Comparison of ENCODE assay signal across 1 cellular context in genomic region chr4:36348403-36348938, GRCh38.
TF ChIP-seq lines count a peak whose summit lies in the region.

No MANE protein-coding gene starts in this region.

TF ChIP-seq in GM12878, 131 proteins besides CTCF, POLR2A, EP300 and RAD21 (continued from another document and continues in another):
- TF ChIP-seq E4F1 (IDR thresholded peaks at IDR 0.05; ENCODE audit: borderline replicate concordance, partially characterized antibody) = no peak
- TF ChIP-seq FOXM1 (IDR thresholded peaks at IDR 0.05; ENCODE audit: low read depth, low read length) = peak; percentile 85
- TF ChIP-seq FOXK2 (IDR thresholded peaks at IDR 0.05) = no peak
- peak; percentile 61 for TF ChIP-seq MTA3 (IDR thresholded peaks at IDR 0.05; ENCODE audit: borderline replicate concordance, low read length)
- peak; percentile 67 for TF ChIP-seq RELA (IDR thresholded peaks at IDR 0.05; ENCODE audit: borderline replicate concordance, partially characterized antibody)
- no peak for TF ChIP-seq HDAC6 (IDR thresholded peaks at IDR 0.05; ENCODE audit: unreplicated experiment)
- TF ChIP-seq MYC (IDR thresholded peaks at IDR 0.05; ENCODE audit: insufficient read depth, insufficient read length, insufficient replicate concordance, low read length, severe bottlenecking) = no peak
- peak; percentile 90 for TF ChIP-seq RUNX3 (IDR thresholded peaks at IDR 0.05; ENCODE audit: low read length)
- peak; percentile 84 for TF ChIP-seq MTA2 (IDR thresholded peaks at IDR 0.05; ENCODE audit: low read depth)
- no peak for TF ChIP-seq TARDBP (IDR thresholded peaks at IDR 0.05; ENCODE audit: borderline replicate concordance)
- TF ChIP-seq PAX8 (IDR thresholded peaks at IDR 0.05) = no peak
- TF ChIP-seq MXI1 (IDR thresholded peaks at IDR 0.05; ENCODE audit: low read depth, low read length) = no peak
- TF ChIP-seq SUZ12 (IDR thresholded peaks at IDR 0.05; ENCODE audit: unreplicated experiment) = no peak
- peak; percentile 68 for TF ChIP-seq PBX3 (IDR thresholded peaks at IDR 0.05; ENCODE audit: insufficient replicate concordance, low read depth, low read length)
- TF ChIP-seq MYB (IDR thresholded peaks at IDR 0.05; ENCODE audit: borderline replicate concordance, low read depth, low read length) = no peak
- 0 out of 4 replicates have a peak, but pooled peaks of 1 of the 2 experiments have one; percentile 42 for TF ChIP-seq ETV6 (conservative IDR thresholded peaks at IDR 0.05 in 1 of 2, IDR thresholded peaks at IDR 0.05 in 1 of 2; ENCODE audit: borderline replicate concordance in 1 of 2, low read depth in 1 of 2)
- no peak; the same call in 1 of the 2 replicates for TF ChIP-seq RAD51 (IDR thresholded peaks at IDR 0.05)
- peak; percentile 62; the same call in 1 of the 2 replicates for TF ChIP-seq NBN (IDR thresholded peaks at IDR 0.05)
- TF ChIP-seq IRF5 (IDR thresholded peaks at IDR 0.05; ENCODE audit: borderline replicate concordance) = no peak
- TF ChIP-seq CEBPB (IDR thresholded peaks at IDR 0.05; ENCODE audit: borderline replicate concordance in 1 of 2, low read depth in 2 of 2, low read length in 2 of 2) = no peak; a peak in 1 of 4 replicates
- no peak for TF ChIP-seq SUPT20H (IDR thresholded peaks at IDR 0.05; ENCODE audit: borderline replicate concordance, control insufficient read depth, low read depth, low read length)
- TF ChIP-seq CHD1 (IDR thresholded peaks at IDR 0.05; ENCODE audit: low read depth, low read length) = no peak
- no peak; the same call in 1 of the 2 replicates for TF ChIP-seq BACH1 (IDR thresholded peaks at IDR 0.05; ENCODE audit: borderline replicate concordance)
- no peak for TF ChIP-seq KAT2A (conservative IDR thresholded peaks at IDR 0.05; ENCODE audit: control insufficient read depth, low read depth, low read length)
- TF ChIP-seq CEBPZ (IDR thresholded peaks at IDR 0.05; ENCODE audit: low read depth, low read length) = no peak
- TF ChIP-seq BCLAF1 (IDR thresholded peaks at IDR 0.05) = no peak
- TF ChIP-seq NKRF (conservative IDR thresholded peaks at IDR 0.05) = no peak
- TF ChIP-seq YBX1 (IDR thresholded peaks at IDR 0.05) = no peak
- TF ChIP-seq RELB (IDR thresholded peaks at IDR 0.05; ENCODE audit: low read depth) = peak; percentile 89
- TF ChIP-seq ZNF592 (IDR thresholded peaks at IDR 0.05) = no peak
- no peak for TF ChIP-seq ZNF622 (IDR thresholded peaks at IDR 0.05)
- TF ChIP-seq ATF2 (IDR thresholded peaks at IDR 0.05; ENCODE audit: low read length) = peak; percentile 88
